Comparison of ENCODE assay signal across 8 cellular contexts in the genomic region with DNA sequence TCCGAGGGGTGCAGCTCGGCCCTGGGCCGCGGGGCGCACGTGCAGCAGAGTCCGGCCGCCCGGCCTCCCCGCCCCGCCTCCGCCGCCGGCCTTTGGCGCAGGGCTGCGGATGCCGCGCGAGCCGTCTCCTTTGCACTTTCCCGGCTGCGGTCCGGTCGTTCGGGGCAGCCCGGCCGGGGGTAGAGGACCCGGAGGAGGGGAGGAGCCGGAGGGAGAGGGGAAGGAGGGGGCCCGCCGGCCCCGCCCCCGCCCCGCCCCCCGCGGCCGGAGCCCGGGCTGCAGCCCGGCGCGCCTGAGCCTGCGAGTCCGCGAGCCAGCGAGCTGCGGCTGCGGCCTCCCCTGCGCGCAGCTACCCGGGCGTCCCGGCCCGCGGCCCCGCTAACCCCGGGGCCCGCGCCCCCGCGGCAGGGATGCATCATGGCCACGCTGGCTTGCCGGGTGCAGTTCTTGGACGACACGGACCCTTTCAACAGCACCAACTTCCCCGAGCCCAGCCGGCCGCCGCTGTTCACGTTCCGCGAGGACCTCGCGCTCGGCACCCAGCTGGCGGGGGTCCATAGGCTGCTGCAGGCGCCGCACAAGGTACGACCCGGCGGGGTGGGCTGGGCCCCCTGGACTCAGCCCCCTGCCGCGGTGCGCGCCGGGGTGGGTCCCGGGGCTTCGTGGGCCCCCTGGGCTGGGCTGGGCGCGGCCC. TPM values are rescaled to one million over a fixed set of nuclear protein-coding genes. Genes with fewer than 3 reads are reported as not detected.
A peak's percentile ranks its signal among the peaks of the same experiment; 100 is the strongest.
DNase-seq lines count a peak whose midpoint lies in the region; ATAC-seq and TF ChIP-seq lines count a peak whose summit lies in the region.

A gene (plus strand): TSS at position 295 of the 694 bp plus-strand sequence. CDS start 123 bp downstream, at position 418.

- no peaks in the 10 kb centered on the region for H3K4me1 Mint-ChIP-seq in activated naive CD8-positive, alpha-beta T cell treated with anti-CD3 and anti-CD28 coated beads for 36 hours

- H2AFZ ChIP-seq in KMS-11 (ENCODE audit: low read depth), result peak within 1 kb of the TSS; percentile 100
- H2AFZ ChIP-seq in osteoblast (ENCODE audit: low read length), result peak within 1 kb of the TSS; percentile 86

- H3K4me1 ChIP-seq in KMS-11 (ENCODE audit: low read depth, poor library complexity, severe bottlenecking) (peaks cover 5% of the 10 kb centered on the region), osteoblast (ENCODE audit: insufficient read depth, low read length) (peaks cover 10% of the 10 kb centered on the region)

- H3K79me2 ChIP-seq in KMS-11 (ENCODE audit: insufficient read depth, low read depth) (no peaks in the 10 kb centered on the region), osteoblast (ENCODE audit: insufficient read depth, low read length) (peaks cover 36% of the 10 kb centered on the region)

- H3K36me3 ChIP-seq in KMS-11 (ENCODE audit: insufficient read depth) (no peaks in the 10 kb centered on the region), osteoblast (ENCODE audit: insufficient read depth, low read length) (no peaks in the 10 kb centered on the region)

- H3K27me3 Mint-ChIP-seq in activated naive CD8-positive, alpha-beta T cell treated with anti-CD3 and anti-CD28 coated beads for 36 hours, result peaks cover 32% of the 10 kb centered on the region

- DNase-seq in DMS153 (lab: John Stamatoyannopoulos, UW) (peak; percentile 38), DMS153 treated with DMSO at 0.1 percent for 48 hours (lab: John Stamatoyannopoulos, UW; ENCODE audit: unreplicated experiment) (no peak), cardiac septum (ENCODE audit: low spot score) (peak; percentile 83), osteoblast (ENCODE audit: insufficient read length, low spot score, missing footprints) (peak; percentile 96), SHP77 (lab: John Stamatoyannopoulos, UW) (no peak)
- DNase-seq in activated naive CD8-positive, alpha-beta T cell treated with anti-CD3 and anti-CD28 coated beads for 36 hours, result peak; percentile 23

- no peaks in the 10 kb centered on the region for H3K9me3 ChIP-seq in osteoblast (ENCODE audit: low read depth, low read length)

- H3K36me3 Mint-ChIP-seq in activated naive CD8-positive, alpha-beta T cell treated with anti-CD3 and anti-CD28 coated beads for 36 hours, result no peaks in the 10 kb centered on the region

- H3K4me3 ChIP-seq in KMS-11 (IDR thresholded peaks at IDR 0.05; ENCODE audit: insufficient read depth, low read depth, low read length) (no peak within 1 kb of the TSS), osteoblast (ENCODE audit: insufficient read depth, low read length) (peak within 1 kb of the TSS; percentile 82)

- H3K9me3 Mint-ChIP-seq in activated naive CD8-positive, alpha-beta T cell treated with anti-CD3 and anti-CD28 coated beads for 36 hours, result no peaks in the 10 kb centered on the region

- H4K20me1 ChIP-seq in KMS-11 (ENCODE audit: insufficient read depth), result no peaks in the 10 kb centered on the region
- peaks cover 6% of the 10 kb centered on the region for H4K20me1 ChIP-seq in osteoblast (ENCODE audit: insufficient read depth, low read length)

- peaks cover 3% of the 10 kb centered on the region; the same call in 1 of the 2 replicates for H3K27me3 ChIP-seq in KMS-11 (ENCODE audit: insufficient read depth, low read depth)
- H3K27me3 ChIP-seq in osteoblast (ENCODE audit: insufficient read depth, low read length), result no peaks in the 10 kb centered on the region

- no peak within 1 kb of the TSS for H3K27ac Mint-ChIP-seq in activated naive CD8-positive, alpha-beta T cell treated with anti-CD3 and anti-CD28 coated beads for 36 hours

- ATAC-seq in GM21619 (IDR thresholded peaks at IDR 0.05; ENCODE audit: unreplicated experiment), result peak; percentile 58

- intact Hi-C loops in cardiac septum (cut with DNase I), result loop anchor here (2.0 to 10.0 kb wide), 5 partner anchors 70 to 367 kb away; no protein-coding TSS in a partner anchor

- H3K4me2 ChIP-seq in KMS-11 (peak within 1 kb of the TSS; percentile 95), osteoblast (ENCODE audit: insufficient read depth, low read length) (peak within 1 kb of the TSS; percentile 95)

- H3K27ac ChIP-seq in KMS-11 (no peak within 1 kb of the TSS), osteoblast (ENCODE audit: low read depth, low read length) (peak within 1 kb of the TSS; percentile 80)

- peak within 1 kb of the TSS; percentile 55; the same call in 1 of the 2 replicates for H3K9ac ChIP-seq in KMS-11

- TF ChIP-seq CTCF in KMS-11 (conservative IDR thresholded peaks at IDR 0.05; ENCODE audit: low read depth, low read length), result no peak
- TF ChIP-seq CTCF in osteoblast (IDR thresholded peaks at IDR 0.05; ENCODE audit: extremely low read depth, low read depth, low read length), result no peak

- H3K4me3 Mint-ChIP-seq in activated naive CD8-positive, alpha-beta T cell treated with anti-CD3 and anti-CD28 coated beads for 36 hours, result peak within 1 kb of the TSS; percentile 35

RNA-seq across cellular contexts. Expression of the gene that starts here (rescaled TPM):
- total RNA-seq in activated naive CD8-positive, alpha-beta T cell treated with anti-CD3 and anti-CD28 coated beads for 36 hours, result not detected
- total RNA-seq in cardiac septum (311 TPM), osteoblast (13.0 and 17.4 TPM in 2 replicates)

Comparison
In these comparisons a context has a peak if more than half of its experiments do, and no peak if none do; other contexts are left out.
1. RNA of the gene that starts here (total RNA-seq): 311 TPM in cardiac septum (single experiment); 13.0 to 17.4 TPM in osteoblast and not detected in activated naive CD8-positive, alpha-beta T cell treated with anti-CD3 and anti-CD28 coated beads for 36 hours; every median in the first group is over 10 times any median in the second.
2. DNase-seq: peak in DMS153 (single experiment), cardiac septum (single experiment) and osteoblast (single experiment); none in DMS153 treated with DMSO at 0.1 percent for 48 hours (single experiment) and SHP77 (0 of 2).
3. Peak in DNase-seq in activated naive CD8-positive, alpha-beta T cell treated with anti-CD3 and anti-CD28 coated beads for 36 hours; RNA of the gene not detected or under 1 TPM.